Comparison of ENCODE assay signal across 8 cellular contexts in genomic region chr1:11784993-11785769, GRCh38.
DNase-seq lines count a peak whose midpoint lies in the region; ATAC-seq and TF ChIP-seq lines count a peak whose summit lies in the region.

No MANE protein-coding gene starts in this region.

- peaks cover 20% of the 10 kb centered on the region for H3K4me1 Mint-ChIP-seq in stimulated activated memory B cell treated with anti-CD40 and anti-IgM and Interleukin-4, amounts not matched to agents 10 μg/mL and 1 μg/mL and 100 μg/mL, for 72 hours

- H3K36me3 ChIP-seq in effector memory CD4-positive, alpha-beta T cell (ENCODE audit: control insufficient read depth, insufficient read depth, low read length), result peaks cover 3% of the 10 kb centered on the region

- H3K27me3 Mint-ChIP-seq in stimulated activated memory B cell treated with anti-CD40 and anti-IgM and Interleukin-4, amounts not matched to agents 10 μg/mL and 1 μg/mL and 100 μg/mL, for 72 hours, result no peaks in the 10 kb centered on the region

- peaks cover under 1% of the 10 kb centered on the region for H3K36me3 Mint-ChIP-seq in stimulated activated memory B cell treated with anti-CD40 and anti-IgM and Interleukin-4, amounts not matched to agents 10 μg/mL and 1 μg/mL and 100 μg/mL, for 72 hours

- H3K4me1 ChIP-seq in effector memory CD4-positive, alpha-beta T cell (ENCODE audit: control insufficient read depth, insufficient read depth, low read length, poor library complexity, severe bottlenecking), result peaks cover 9% of the 10 kb centered on the region

- TF ChIP-seq CTCF in GM12872 (IDR thresholded peaks at IDR 0.05; ENCODE audit: insufficient read depth, low read depth, low read length), result peak; percentile 95

- H3K9me3 Mint-ChIP-seq in stimulated activated memory B cell treated with anti-CD40 and anti-IgM and Interleukin-4, amounts not matched to agents 10 μg/mL and 1 μg/mL and 100 μg/mL, for 72 hours, result no peaks in the 10 kb centered on the region

- peak overlapping the region; percentile 38 for H3K4me3 Mint-ChIP-seq in stimulated activated memory B cell treated with anti-CD40 and anti-IgM and Interleukin-4, amounts not matched to agents 10 μg/mL and 1 μg/mL and 100 μg/mL, for 72 hours

- DNase-seq in HuH-7 (ENCODE audit: low spot score), result peak; percentile 93
- peak; percentile 61 for DNase-seq in activated CD4-positive, CD25-positive, alpha-beta regulatory T cell treated with anti-CD3 and anti-CD28 coated beads, Interleukin-2, amount 50 U/mL, for 72 hours
- no peak for DNase-seq in effector memory CD4-positive, alpha-beta T cell
- DNase-seq in medulla oblongata (ENCODE audit: extremely low spot score), result peak; percentile 70

- no peaks in the 10 kb centered on the region for H3K27me3 ChIP-seq in effector memory CD4-positive, alpha-beta T cell (replicated peaks; ENCODE audit: control insufficient read depth, insufficient read depth, low read length, poor library complexity, severe bottlenecking)

- no peaks in the 10 kb centered on the region for H3K9me3 ChIP-seq in effector memory CD4-positive, alpha-beta T cell (ENCODE audit: control insufficient read depth, low read length)

- H3K27ac Mint-ChIP-seq in stimulated activated memory B cell treated with anti-CD40 and anti-IgM and Interleukin-4, amounts not matched to agents 10 μg/mL and 1 μg/mL and 100 μg/mL, for 72 hours, result peak overlapping the region; percentile 30

- ATAC-seq in stimulated activated memory B cell treated with anti-CD40 and anti-IgM and Interleukin-4, amounts not matched to agents 10 μg/mL and 1 μg/mL and 100 μg/mL, for 72 hours, result peak; percentile 73
- no peak for ATAC-seq in GM21737 (IDR thresholded peaks at IDR 0.05; ENCODE audit: unreplicated experiment)
- no peak for ATAC-seq in HG03175 (IDR thresholded peaks at IDR 0.05; ENCODE audit: unreplicated experiment)

- peak overlapping the region; percentile 43 for H3K4me3 ChIP-seq in effector memory CD4-positive, alpha-beta T cell (ENCODE audit: insufficient read depth, low read depth, low read length, poor library complexity, severe bottlenecking)

- no peak overlapping the region for H3K27ac ChIP-seq in effector memory CD4-positive, alpha-beta T cell (ENCODE audit: insufficient read depth, low read length, poor library complexity, severe bottlenecking)

Comparison
In these comparisons a context has a peak if more than half of its experiments do, and no peak if none do; other contexts are left out.
1. DNase-seq: peak in HuH-7 (single experiment), activated CD4-positive, CD25-positive, alpha-beta regulatory T cell treated with anti-CD3 and anti-CD28 coated beads, Interleukin-2, amount 50 U/mL, for 72 hours (single experiment) and medulla oblongata (single experiment); none in effector memory CD4-positive, alpha-beta T cell (0 of 3).